Comparison of ENCODE assay signal across 21 cellular contexts in the genomic region with DNA sequence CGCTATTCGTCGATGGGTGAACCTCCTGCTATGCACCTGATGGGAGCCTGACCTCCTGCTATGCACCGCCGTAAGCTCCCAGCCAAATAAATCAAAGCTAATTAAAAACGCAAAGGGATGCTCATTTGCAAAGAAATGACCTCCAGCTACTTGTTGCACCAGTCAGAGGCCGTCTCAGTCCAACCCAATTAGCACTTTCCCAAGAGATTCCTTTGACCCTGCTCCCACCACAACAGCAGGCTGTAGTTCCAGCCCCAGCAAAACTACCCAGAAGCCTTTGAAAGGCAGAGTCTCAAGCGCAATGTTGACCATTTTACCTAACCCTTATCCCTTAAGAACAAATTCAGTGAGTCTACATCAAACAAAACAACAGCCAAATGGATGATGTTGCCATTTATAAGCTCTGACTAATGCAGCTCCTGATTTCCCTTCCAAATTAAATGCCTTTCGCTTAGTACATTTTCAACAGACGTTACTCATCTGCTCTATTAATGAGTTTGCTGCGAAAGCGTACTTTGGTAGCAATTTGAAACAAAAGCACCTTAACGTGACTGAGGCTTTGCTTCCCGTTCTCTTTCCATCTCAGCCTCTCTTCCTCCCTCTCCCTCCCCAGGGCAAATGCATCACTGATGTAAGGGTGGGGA. TPM values are rescaled to one million over a fixed set of nuclear protein-coding genes. Genes with fewer than 3 reads are reported as not detected.
A peak's percentile ranks its signal among the peaks of the same experiment; 100 is the strongest.
DNase-seq lines count a peak whose midpoint lies in the region; ATAC-seq, FAIRE-seq and TF ChIP-seq lines count a peak whose summit lies in the region.
"Had no signal": no experiment of that assay in that cellular context is flagged by ENCODE, and none has a peak within 500 bp of the region (broad histone marks: within the 10 kb centered on the region; RNA-seq: fewer than 3 reads in every experiment).

No MANE protein-coding gene starts in this region.

- no peaks in the 10 kb centered on the region for H3K9me3 Mint-ChIP-seq in activated T-cell treated with anti-CD3 and anti-CD28 coated beads, Interleukin-2, amount 50 U/mL, for 72 hours
- H3K9me3 Mint-ChIP-seq: CD4-positive, alpha-beta T cell had no signal

- no peak for TF ChIP-seq CTCF in left lung (IDR thresholded peaks at IDR 0.05)

- H3K4me3 ChIP-seq in HUES6 (ENCODE audit: low read depth, low read length) (0 out of 2 replicates have a peak overlapping the region, but pooled peaks have one; percentile 10), left lung (no peak overlapping the region)
- H3K4me3 ChIP-seq: A549 had no signal

- H3K27me3 Mint-ChIP-seq in activated T-cell treated with anti-CD3 and anti-CD28 coated beads, Interleukin-2, amount 50 U/mL, for 72 hours (ENCODE audit: low read depth) = peaks cover 31% of the 10 kb centered on the region

- H3K27ac Mint-ChIP-seq in activated T-cell treated with anti-CD3 and anti-CD28 coated beads, Interleukin-2, amount 50 U/mL, for 72 hours = no peak overlapping the region
- H3K27ac Mint-ChIP-seq: CD4-positive, alpha-beta T cell had no signal

- H3K9me3 ChIP-seq in HUES6 (ENCODE audit: control insufficient read depth, insufficient read depth, low read depth, low read length) (no peaks in the 10 kb centered on the region), left lung (no peaks in the 10 kb centered on the region)
- H3K9me3 ChIP-seq: A549, SK-N-SH had no signal

- H3K4me3 Mint-ChIP-seq in activated T-cell treated with anti-CD3 and anti-CD28 coated beads, Interleukin-2, amount 50 U/mL, for 72 hours = no peak overlapping the region
- H3K4me3 Mint-ChIP-seq: CD4-positive, alpha-beta T cell had no signal

- H3K36me3 ChIP-seq in HUES6 (ENCODE audit: control insufficient read depth, insufficient read depth, low read length) = no peaks in the 10 kb centered on the region
- H3K36me3 ChIP-seq in left lung = no peaks in the 10 kb centered on the region

- no peak for ATAC-seq in activated T-cell treated with anti-CD3 and anti-CD28 coated beads, Interleukin-2, amount 50 U/mL, for 72 hours (replicated peaks in 1 of 2)
- ATAC-seq in left lung = no peak
- ATAC-seq: A549, Right ventricle myocardium inferior had no signal

- peaks cover 15% of the 10 kb centered on the region for H3K4me1 ChIP-seq in HUES6 (ENCODE audit: control insufficient read depth, insufficient read depth, low read length)
- H3K4me1 ChIP-seq in left lung = no peaks in the 10 kb centered on the region
- H3K4me1 ChIP-seq: A549 had no signal

- no peak overlapping the region for H3K9ac ChIP-seq in HUES6 (ENCODE audit: low read length)
- H3K9ac ChIP-seq: SK-N-SH had no signal

- intact Hi-C loops in left lung (cut with DNase I) = no loop called here

- no peak for FAIRE-seq in RCC 7860 (lab: Jason Lieb, UNC)
- FAIRE-seq: A549 had no signal

- H3K36me3 Mint-ChIP-seq in activated T-cell treated with anti-CD3 and anti-CD28 coated beads, Interleukin-2, amount 50 U/mL, for 72 hours (ENCODE audit: insufficient read depth in 2 of 2) = no peaks in the 10 kb centered on the region

- DNase-seq in EH (ENCODE audit: low read depth) (peak; percentile 41), astrocyte of the hippocampus (ENCODE audit: low read depth, low spot score) (peak; percentile 49), islet precursor cell (peak; percentile 36), NCI-H187 treated with DMSO at 0.1 percent for 48 hours (lab: John Stamatoyannopoulos, UW) (no peak), RCC 7860 (ENCODE audit: low spot score) (no peak), left lung (no peak)
- no peak for DNase-seq in activated T-cell treated with anti-CD3 and anti-CD28 coated beads, Interleukin-2, amount 50 U/mL, for 72 hours
- DNase-seq: AML-193; Calu3; CD4-positive, alpha-beta T cell; DMS79; KBM-7; NCI-H1048; NCI-H146; NCI-H2107; NCI-H226; NCI-H748 treated with DMSO at 0.1 percent for 48 hours; SK-N-SH had no signal

- H3K27ac ChIP-seq in HUES6 (ENCODE audit: low read depth, low read length) (no peak overlapping the region), left lung (no peak overlapping the region)
- H3K27ac ChIP-seq: A549 had no signal

- H3K27me3 ChIP-seq in HUES6 (ENCODE audit: control insufficient read depth, insufficient read depth, low read length) (no peaks in the 10 kb centered on the region), left lung (peaks cover 0 to 41% of the 10 kb centered on the region in 2 donors)

- no peaks in the 10 kb centered on the region for H3K4me1 Mint-ChIP-seq in activated T-cell treated with anti-CD3 and anti-CD28 coated beads, Interleukin-2, amount 50 U/mL, for 72 hours (ENCODE audit: low read depth)

RNA-seq across cellular contexts. Expression of gene BSX, which starts 17.2 kb away (rescaled TPM):
- not detected for total RNA-seq in activated T-cell treated with anti-CD3 and anti-CD28 coated beads, Interleukin-2, amount 50 U/mL, for 72 hours
- total RNA-seq in left lung = not detected
- total RNA-seq: Calu3; CD4-positive, alpha-beta T cell; Right ventricle myocardium inferior had no signal

Comparison
In these comparisons a context has a peak if more than half of its experiments do, and no peak if none do; other contexts are left out.
1. DNase-seq: peak in EH (single experiment), astrocyte of the hippocampus (single experiment) and islet precursor cell (single experiment); none in NCI-H187 treated with DMSO at 0.1 percent for 48 hours (single experiment), RCC 7860 (single experiment), activated T-cell treated with anti-CD3 and anti-CD28 coated beads, Interleukin-2, amount 50 U/mL, for 72 hours (0 of 2) and left lung (0 of 2).